Comparison of ENCODE assay signal across 8 cellular contexts in genomic region chr20:31951203-31951529, GRCh38. TPM values are rescaled to one million over a fixed set of nuclear protein-coding genes. Genes with fewer than 3 reads are reported as not detected.
A peak's percentile ranks its signal among the peaks of the same experiment; 100 is the strongest.
DNase-seq lines count a peak whose midpoint lies in the region; ATAC-seq and TF ChIP-seq lines count a peak whose summit lies in the region.

No MANE protein-coding gene starts in this region.

- TF ChIP-seq CTCF in Panc1 (IDR thresholded peaks at IDR 0.05) (no peak), epithelial cell of proximal tubule (conservative IDR thresholded peaks at IDR 0.05; ENCODE audit: low read depth, low read length) (no peak), osteocyte (IDR thresholded peaks at IDR 0.05) (no peak)

- no peak for ATAC-seq in Panc1

- intact Hi-C loops in Panc1 (cut with micrococcal nuclease; ENCODE audit: unreplicated experiment), result loop anchor here (5.0 to 10.0 kb wide), 2 partner anchors 81 to 144 kb away; no protein-coding TSS in a partner anchor

- peak overlapping the region; percentile 89 for H3K4me3 ChIP-seq in CD8-positive, alpha-beta memory T cell (ENCODE audit: low read length)
- H3K4me3 ChIP-seq in Panc1 (ENCODE audit: low read depth in 2 of 2, low read length in 2 of 2) (peak overlapping the region; percentile 79 to 97), epithelial cell of proximal tubule (ENCODE audit: low read depth, low read length) (peak overlapping the region; percentile 93)

- no TSS peak for BruUV-seq in Panc1 (replicated peaks; lab: Mats Ljungman, UMichigan)

- CTCF ChIA-PET in CD8-positive, alpha-beta memory T cell (lab: Charles Lee), result interaction anchor here (0.9 to 4.3 kb wide), 9 partner anchors 10 to 104 kb away, joined by 3 to 43 read pairs (median 4); partner anchors contain the start of genes DUSP15 and TTLL9
- CTCF ChIA-PET in Panc1 (lab: Charles Lee), result interaction anchor here (0.5 to 2.4 kb wide), 12 partner anchors 8 to 128 kb away, joined by 3 to 25 read pairs (median 6); no protein-coding TSS in a partner anchor
- CTCF ChIA-PET in HEK293T (lab: Yijun Ruan, JAX), result interaction anchor here (0.6 to 2.2 kb wide), 6 partner anchors 14 to 129 kb away, joined by 3 to 22 read pairs (median 4); no protein-coding TSS in a partner anchor

- peak overlapping the region; percentile 96 to 100 (median 98) for H3K4me3 Mint-ChIP-seq in CD8-positive, alpha-beta memory T cell
- H3K4me3 Mint-ChIP-seq in osteocyte (ENCODE audit: unreplicated experiment), result peak overlapping the region; percentile 97

- no peaks in the 10 kb centered on the region for H3K9me3 Mint-ChIP-seq in CD8-positive, alpha-beta memory T cell
- no peaks in the 10 kb centered on the region for H3K9me3 Mint-ChIP-seq in osteocyte (ENCODE audit: unreplicated experiment)

- H3K27me3 ChIP-seq in CD8-positive, alpha-beta memory T cell (ENCODE audit: insufficient read depth, low read length, poor library complexity, severe bottlenecking), result peaks cover 2% of the 10 kb centered on the region
- no peaks in the 10 kb centered on the region for H3K27me3 ChIP-seq in Panc1 (ENCODE audit: control insufficient read depth, insufficient read depth, low read length)

- POLR2A ChIA-PET in CD8-positive, alpha-beta memory T cell (lab: Charles Lee), result no interaction called here
- POLR2A ChIA-PET in Panc1 (lab: Charles Lee) (no interaction called here), HEK293T (lab: Yijun Ruan, JAX) (interaction anchor here (1.2 to 2.1 kb wide), 4 partner anchors 71 to 105 kb away, joined by 3 to 10 read pairs (median 6); no protein-coding TSS in a partner anchor)

- H3K36me3 Mint-ChIP-seq in CD8-positive, alpha-beta memory T cell, result peaks cover 12 to 46% (median 16%) of the 10 kb centered on the region in 3 donors
- peaks cover 20% of the 10 kb centered on the region for H3K36me3 Mint-ChIP-seq in osteocyte (ENCODE audit: unreplicated experiment)

- in situ Hi-C loops in Panc1 (cut with HindIII; ENCODE audit: low pct_unique_long_range_greater_than_20kb, low sequenced_read_pairs), result no loop called here

- peaks cover 30 to 38% (median 36%) of the 10 kb centered on the region in 3 donors for H3K4me1 Mint-ChIP-seq in CD8-positive, alpha-beta memory T cell
- H3K4me1 Mint-ChIP-seq in osteocyte (ENCODE audit: unreplicated experiment), result peaks cover 16% of the 10 kb centered on the region

- H3K27ac ChIP-seq in CD8-positive, alpha-beta memory T cell (ENCODE audit: low read depth, low read length), result peak overlapping the region; percentile 84
- H3K27ac ChIP-seq in Panc1 (ENCODE audit: low read length), result peak overlapping the region; percentile 96

- H3K36me3 ChIP-seq in CD8-positive, alpha-beta memory T cell (ENCODE audit: insufficient read depth, low read length), result peaks cover 26% of the 10 kb centered on the region
- H3K36me3 ChIP-seq in Panc1 (ENCODE audit: control insufficient read depth, insufficient read depth, low read length), result peaks cover 29% of the 10 kb centered on the region

- H3K27ac Mint-ChIP-seq in CD8-positive, alpha-beta memory T cell, result peak overlapping the region; percentile 62 to 98 (median 96)
- H3K27ac Mint-ChIP-seq in osteocyte (ENCODE audit: unreplicated experiment), result peak overlapping the region; percentile 91

- no peak for DNase-seq in CD8-positive, alpha-beta memory T cell
- no peak for DNase-seq in Panc1 (ENCODE audit: low read depth, low spot score)
- no peak for DNase-seq in epithelial cell of proximal tubule (ENCODE audit: low read depth)
- no peak for DNase-seq in osteocyte (ENCODE audit: extremely low spot score, unreplicated experiment)
- no peak for DNase-seq in NCI-H2196 (lab: John Stamatoyannopoulos, UW; ENCODE audit: unreplicated experiment)
- no peak for DNase-seq in COLO668 (lab: John Stamatoyannopoulos, UW; ENCODE audit: unreplicated experiment)
- DNase-seq in HEK293T (ENCODE audit: extremely low spot score), result no peak
- DNase-seq in retina, result no peak

- peaks cover 10 to 12% of the 10 kb centered on the region in 2 donors for H3K27me3 Mint-ChIP-seq in CD8-positive, alpha-beta memory T cell
- peaks cover 7% of the 10 kb centered on the region for H3K27me3 Mint-ChIP-seq in osteocyte (ENCODE audit: unreplicated experiment)

- no peaks in the 10 kb centered on the region for H3K9me3 ChIP-seq in CD8-positive, alpha-beta memory T cell (ENCODE audit: low read length)
- peaks cover 7% of the 10 kb centered on the region; the same call in 1 of the 2 replicates for H3K9me3 ChIP-seq in Panc1 (ENCODE audit: control insufficient read depth, insufficient read depth, low read depth, low read length)

- peaks cover 21% of the 10 kb centered on the region for H3K4me1 ChIP-seq in CD8-positive, alpha-beta memory T cell (ENCODE audit: insufficient read depth, low read length)
- H3K4me1 ChIP-seq in Panc1 (ENCODE audit: control insufficient read depth, insufficient read depth, low read length), result peaks cover 16% of the 10 kb centered on the region

TF ChIP-seq in HEK293T, 16 proteins besides CTCF, POLR2A, EP300 and RAD21:
- TF ChIP-seq FOXK2 (IDR thresholded peaks at IDR 0.05) (no peak), SUZ12 (IDR thresholded peaks at IDR 0.05) (no peak), ELF4 (IDR thresholded peaks at IDR 0.05) (no peak), BHLHE40 (IDR thresholded peaks at IDR 0.05; ENCODE audit: borderline replicate concordance) (no peak), FOXA1 (IDR thresholded peaks at IDR 0.05) (no peak), NFRKB (IDR thresholded peaks at IDR 0.05) (no peak), LEF1 (IDR thresholded peaks at IDR 0.05; ENCODE audit: borderline replicate concordance) (no peak), HDGF (IDR thresholded peaks at IDR 0.05; ENCODE audit: borderline replicate concordance) (no peak), ZNF384 (IDR thresholded peaks at IDR 0.05) (no peak)
TF ChIP-seq in HEK293T: peak in this region for 0.

RNA-seq across cellular contexts. Expression of gene PDRG1, which starts 0.7 kb away (rescaled TPM):
- 10 to 100 TPM; 23.9 TPM for total RNA-seq in CD8-positive, alpha-beta memory T cell
- 22.4 TPM for polyA plus RNA-seq in CD8-positive, alpha-beta memory T cell
- total RNA-seq in Panc1 (2021; ENCODE audit: unreplicated experiment) (48.2 TPM), epithelial cell of proximal tubule (16.5 and 17.8 TPM in 2 replicates), osteocyte (12.2 and 12.5 TPM in 2 replicates)
- polyA plus RNA-seq in Panc1 (2012; ENCODE audit: insufficient read length), result 43.6 TPM

RNA-seq across cellular contexts. Expression of gene XKR7, which starts 16.8 kb away (rescaled TPM):
- total RNA-seq in CD8-positive, alpha-beta memory T cell, result not detected
- 0.02 TPM for polyA plus RNA-seq in CD8-positive, alpha-beta memory T cell
- 6.2 TPM for total RNA-seq in Panc1 (2021; ENCODE audit: unreplicated experiment)
- 2.8 TPM for polyA plus RNA-seq in Panc1 (2012; ENCODE audit: insufficient read length)
- under 0.01 and 0.17 TPM in 2 replicates for total RNA-seq in epithelial cell of proximal tubule
- not detected in 2 replicates for total RNA-seq in osteocyte

RNA-seq across cellular contexts. Expression of gene CCM2L, which starts 59.1 kb away (rescaled TPM):
- not detected for total RNA-seq in CD8-positive, alpha-beta memory T cell
- polyA plus RNA-seq in CD8-positive, alpha-beta memory T cell, result not detected
- total RNA-seq in Panc1 (2021; ENCODE audit: unreplicated experiment), result 45.4 TPM
- polyA plus RNA-seq in Panc1 (2012; ENCODE audit: insufficient read length), result 25.5 TPM
- total RNA-seq in epithelial cell of proximal tubule, result not detected in 2 replicates
- not detected in 2 replicates for total RNA-seq in osteocyte

Comparison
In these comparisons a context has a peak if more than half of its experiments do, and no peak if none do; other contexts are left out.
1. RNA of gene CCM2L, which starts 59.1 kb away (total RNA-seq): 45.4 TPM in Panc1 (single experiment); not detected in CD8-positive, alpha-beta memory T cell, not detected in epithelial cell of proximal tubule and not detected in osteocyte; every median in the first group is over 10 times any median in the second.
2. Peak in every context shown above with its lines, with median percentiles within 50 percentile points of each other: H3K4me3 ChIP-seq.